In the genomic region with DNA sequence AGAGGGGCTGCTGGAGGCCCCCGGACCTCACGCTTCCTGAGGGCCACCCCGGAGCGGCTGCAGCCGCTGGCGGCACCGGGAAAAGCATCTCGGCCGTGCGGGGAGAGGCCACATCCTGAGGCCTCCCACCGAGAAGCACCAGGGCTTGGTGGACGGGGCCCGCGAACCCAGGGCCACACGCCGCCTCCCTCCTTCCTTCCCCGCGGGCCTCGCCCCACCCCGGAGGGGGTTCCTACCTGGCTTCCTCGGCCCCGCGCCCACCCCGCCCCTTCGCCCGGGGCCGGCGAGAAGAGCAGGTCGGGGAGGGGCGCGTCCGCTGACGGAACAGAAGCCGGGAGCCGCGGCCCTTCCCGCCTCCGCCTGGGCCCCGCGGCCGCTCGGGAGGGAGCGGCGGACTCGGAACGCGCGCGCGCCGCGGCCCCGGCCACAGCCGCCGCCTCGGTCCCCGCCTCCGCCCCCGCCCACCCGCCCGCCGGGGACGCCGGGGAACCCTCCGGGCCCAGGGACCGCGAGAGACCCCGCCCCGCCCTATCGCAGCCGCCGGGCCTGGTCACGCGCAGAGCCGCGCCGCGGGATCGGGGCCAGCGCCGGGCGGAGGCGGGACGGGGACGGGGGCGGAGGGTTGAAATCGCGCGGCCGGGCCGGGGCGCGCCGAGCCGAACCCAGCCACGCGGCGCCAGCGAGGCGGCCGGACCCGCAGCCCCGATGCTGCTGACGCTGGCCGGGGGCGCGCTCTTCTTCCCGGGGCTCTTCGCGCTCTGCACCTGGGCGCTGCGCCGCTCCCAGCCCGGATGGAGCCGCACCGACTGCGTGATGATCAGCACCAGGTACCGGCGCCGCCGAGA, we compare ENCODE assay signal across 8 cellular contexts. TPM values are rescaled to one million over a fixed set of nuclear protein-coding genes. Genes with fewer than 3 reads are reported as not detected.
DNase-seq lines count a peak whose midpoint lies in the region; ATAC-seq and TF ChIP-seq lines count a peak whose summit lies in the region.

TLCD3A (plus strand) TSS at position 654 of the 845 bp plus-strand sequence; CDS start at position 706, 52 bp downstream.

- ATAC-seq in GM21619 (IDR thresholded peaks at IDR 0.05; ENCODE audit: unreplicated experiment): peak; percentile 62
- ATAC-seq in GM21737 (IDR thresholded peaks at IDR 0.05; ENCODE audit: unreplicated experiment): no peak

- no peak within 1 kb of the TSS for H3K27ac Mint-ChIP-seq in activated CD4-positive, alpha-beta memory T cell treated with anti-CD3 and anti-CD28 coated beads for 36 hours

- intact Hi-C loops in activated CD4-positive, alpha-beta memory T cell treated with anti-CD3 and anti-CD28 coated beads for 36 hours (cut with micrococcal nuclease): no loop called here
- intact Hi-C loops in lower leg skin (cut with DNase I; ENCODE audit: low total_unique reads): no loop called here

- POLR2A ChIA-PET in activated CD4-positive, alpha-beta memory T cell treated with anti-CD3 and anti-CD28 coated beads for 36 hours (lab: Charles Lee): no interaction called here

- H3K4me3 Mint-ChIP-seq in activated CD4-positive, alpha-beta memory T cell treated with anti-CD3 and anti-CD28 coated beads for 36 hours: peak within 1 kb of the TSS; percentile 79

- no peak for TF ChIP-seq POLR2A in lower leg skin (IDR thresholded peaks at IDR 0.05)

- peak within 1 kb of the TSS; percentile 63 for H3K4me3 ChIP-seq in lower leg skin (ENCODE audit: low read depth, poor library complexity, severe bottlenecking)

- CTCF ChIA-PET in activated CD4-positive, alpha-beta memory T cell treated with anti-CD3 and anti-CD28 coated beads for 36 hours (lab: Charles Lee): interaction anchor here (0.9 kb wide), 1 partner anchor 320 kb away, joined by 3 read pairs; no protein-coding TSS in a partner anchor

- H3K36me3 Mint-ChIP-seq in activated CD4-positive, alpha-beta memory T cell treated with anti-CD3 and anti-CD28 coated beads for 36 hours: peaks cover 10% of the 10 kb centered on the region

- H3K27me3 Mint-ChIP-seq in activated CD4-positive, alpha-beta memory T cell treated with anti-CD3 and anti-CD28 coated beads for 36 hours: peaks cover 9% of the 10 kb centered on the region

- WGBS in lower leg skin, 2 donors: 0% methylated on average over 32 to 43 of the region's 121 CpGs

- no peak for TF ChIP-seq CTCF in lower leg skin (IDR thresholded peaks at IDR 0.05)

- H3K4me1 Mint-ChIP-seq in activated CD4-positive, alpha-beta memory T cell treated with anti-CD3 and anti-CD28 coated beads for 36 hours (ENCODE audit: low read depth): peaks cover 13% of the 10 kb centered on the region

- DNase-seq in DMS53 (lab: John Stamatoyannopoulos, UW) (peak; percentile 82), NCI-H1105 (lab: John Stamatoyannopoulos, UW) (peak; percentile 19), lower leg skin (ENCODE audit: low spot score in 2 of 2) (peak in 1 of 2 donors; percentile 93)
- DNase-seq in activated CD4-positive, alpha-beta memory T cell treated with anti-CD3 and anti-CD28 coated beads for 36 hours: peak; percentile 58
- DNase-seq in effector CD4-positive, alpha-beta T cell: peak; percentile 36
- DNase-seq in stimulated activated CD8-positive, alpha-beta memory T cell treated with anti-CD3 and anti-CD28 coated beads, Interleukin-12 subunit alpha, Interleukin-12 subunit beta, amount 100 ng/mL, for 4 hours (ENCODE audit: low read depth): peak; percentile 41

- no peaks in the 10 kb centered on the region for H3K9me3 Mint-ChIP-seq in activated CD4-positive, alpha-beta memory T cell treated with anti-CD3 and anti-CD28 coated beads for 36 hours

RNA-seq across cellular contexts. Expression of gene TLCD3A, which starts in this region (rescaled TPM):
- 1 to 10 TPM; 6.9 to 8.4 TPM for total RNA-seq in activated CD4-positive, alpha-beta memory T cell treated with anti-CD3 and anti-CD28 coated beads for 36 hours
- total RNA-seq in lower leg skin: 100 to 1,000 TPM in 1 of 4 donors, 10 to 100 TPM in 3; 75.2 to 111 (median 78.8) TPM

Comparison
In these comparisons a context has a peak if more than half of its experiments do, and no peak if none do; other contexts are left out.
1. RNA of gene TLCD3A (total RNA-seq): 75.2 to 111 TPM in lower leg skin; 6.9 to 8.4 TPM in activated CD4-positive, alpha-beta memory T cell treated with anti-CD3 and anti-CD28 coated beads for 36 hours; every median in the first group is over 4 times any median in the second.